Comparison of ENCODE assay signal across 1 cellular context in the genomic region with DNA sequence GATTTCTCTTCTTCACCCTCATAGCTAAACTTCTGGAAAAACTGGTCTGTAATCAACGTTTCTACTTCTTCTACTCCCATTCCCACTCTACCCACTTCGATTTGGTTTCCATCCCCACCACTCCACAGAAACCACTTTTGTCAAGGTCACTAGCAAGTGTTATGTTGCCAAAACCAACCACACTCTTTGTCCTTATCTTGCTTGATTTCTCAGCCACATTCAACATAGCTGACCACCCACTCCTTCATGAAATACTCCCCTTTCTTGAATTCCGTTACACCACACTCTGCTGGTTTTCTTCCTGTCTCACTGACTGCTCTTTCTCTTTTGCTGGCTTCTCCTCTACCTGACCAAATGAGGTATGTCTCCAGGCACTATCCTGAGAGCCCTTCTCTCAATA.
TF ChIP-seq lines count a peak whose summit lies in the region.

No MANE protein-coding gene starts in this region.

TF ChIP-seq in K562, 482 proteins besides CTCF, POLR2A, EP300 and RAD21:
- TF ChIP-seq TRIM24 (IDR thresholded peaks at IDR 0.05) (0 out of 4 replicates have a peak, but pooled peaks of 1 of the 2 experiments have one; percentile 22), RFX5 (IDR thresholded peaks at IDR 0.05; ENCODE audit: low read depth, low read length) (no peak), SMARCE1 (IDR thresholded peaks at IDR 0.05) (peak; percentile 58; the same call in 1 of the 2 replicates), TEAD4 (IDR thresholded peaks at IDR 0.05; ENCODE audit: low read length) (peak; percentile 47; the same call in 1 of the 2 replicates), TEAD4 (CRISPR knock-in tag; IDR thresholded peaks at IDR 0.05; ENCODE audit: borderline replicate concordance) (no peak), NFYB (IDR thresholded peaks at IDR 0.05; ENCODE audit: extremely low read depth, insufficient read length) (no peak), CBFA2T2 (conservative IDR thresholded peaks at IDR 0.05) (peak; percentile 33), U2AF1 (optimal IDR thresholded peaks at IDR 0.05; ENCODE audit: low read depth, low read length) (no peak), RNF2 (IDR thresholded peaks at IDR 0.05) (peak; percentile 22; the same call in 1 of the 2 replicates), NCOR1 (IDR thresholded peaks at IDR 0.05) (no peak), ETV1 (tag; conservative IDR thresholded peaks at IDR 0.05; ENCODE audit: low read depth) (peak; percentile 8; the same call in 1 of the 2 replicates), MTA1 (IDR thresholded peaks at IDR 0.05; ENCODE audit: borderline replicate concordance) (no peak), CREM (IDR thresholded peaks at IDR 0.05; ENCODE audit: low read depth) (0 out of 2 replicates have a peak, but pooled peaks have one; percentile 18), DPF2 (IDR thresholded peaks at IDR 0.05) (peak; percentile 60), EGR1 (conservative IDR thresholded peaks at IDR 0.05) (peak; percentile 75), ARID1B (IDR thresholded peaks at IDR 0.05) (peak; percentile 40; the same call in 1 of the 2 replicates), KLF16 (IDR thresholded peaks at IDR 0.05) (0 out of 2 replicates have a peak, but pooled peaks have one; percentile 21), CBFA2T3 (IDR thresholded peaks at IDR 0.05) (peak; percentile 59), ZBTB1 (CRISPR knock-in tag; IDR thresholded peaks at IDR 0.05; ENCODE audit: borderline replicate concordance, low read depth) (no peak), GATAD2B (IDR thresholded peaks at IDR 0.05; ENCODE audit: borderline replicate concordance) (no peak), RBM22 (IDR thresholded peaks at IDR 0.05; ENCODE audit: low read depth, low read length, poor library complexity, severe bottlenecking) (no peak)
- TF ChIP-seq, protein P1, sequence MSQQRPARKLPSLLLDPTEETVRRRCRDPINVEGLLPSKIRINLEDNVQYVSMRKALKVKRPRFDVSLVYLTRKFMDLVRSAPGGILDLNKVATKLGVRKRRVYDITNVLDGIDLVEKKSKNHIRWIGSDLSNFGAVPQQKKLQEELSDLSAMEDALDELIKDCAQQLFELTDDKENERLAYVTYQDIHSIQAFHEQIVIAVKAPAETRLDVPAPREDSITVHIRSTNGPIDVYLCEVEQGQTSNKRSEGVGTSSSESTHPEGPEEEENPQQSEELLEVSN (IDR thresholded peaks at IDR 0.05; ENCODE audit: borderline replicate concordance in 1 of 2, extremely low read depth in 1 of 2, insufficient read depth in 1 of 2, insufficient read length in 1 of 2, low read depth in 1 of 2, low read length in 1 of 2, poor library complexity in 1 of 2, severe bottlenecking in 1 of 2): no peak
- TF ChIP-seq, protein P2, sequence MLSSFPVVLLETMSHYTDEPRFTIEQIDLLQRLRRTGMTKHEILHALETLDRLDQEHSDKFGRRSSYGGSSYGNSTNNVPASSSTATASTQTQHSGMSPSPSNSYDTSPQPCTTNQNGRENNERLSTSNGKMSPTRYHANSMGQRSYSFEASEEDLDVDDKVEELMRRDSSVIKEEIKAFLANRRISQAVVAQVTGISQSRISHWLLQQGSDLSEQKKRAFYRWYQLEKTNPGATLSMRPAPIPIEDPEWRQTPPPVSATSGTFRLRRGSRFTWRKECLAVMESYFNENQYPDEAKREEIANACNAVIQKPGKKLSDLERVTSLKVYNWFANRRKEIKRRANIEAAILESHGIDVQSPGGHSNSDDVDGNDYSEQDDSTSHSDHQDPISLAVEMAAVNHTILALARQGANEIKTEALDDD (IDR thresholded peaks at IDR 0.05): 0 out of 2 replicates have a peak, but pooled peaks have one; percentile 55
- TF ChIP-seq, protein P3, sequence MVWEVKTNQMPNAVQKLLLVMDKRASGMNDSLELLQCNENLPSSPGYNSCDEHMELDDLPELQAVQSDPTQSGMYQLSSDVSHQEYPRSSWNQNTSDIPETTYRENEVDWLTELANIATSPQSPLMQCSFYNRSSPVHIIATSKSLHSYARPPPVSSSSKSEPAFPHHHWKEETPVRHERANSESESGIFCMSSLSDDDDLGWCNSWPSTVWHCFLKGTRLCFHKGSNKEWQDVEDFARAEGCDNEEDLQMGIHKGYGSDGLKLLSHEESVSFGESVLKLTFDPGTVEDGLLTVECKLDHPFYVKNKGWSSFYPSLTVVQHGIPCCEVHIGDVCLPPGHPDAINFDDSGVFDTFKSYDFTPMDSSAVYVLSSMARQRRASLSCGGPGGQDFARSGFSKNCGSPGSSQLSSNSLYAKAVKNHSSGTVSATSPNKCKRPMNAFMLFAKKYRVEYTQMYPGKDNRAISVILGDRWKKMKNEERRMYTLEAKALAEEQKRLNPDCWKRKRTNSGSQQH (CRISPR knock-in tag; IDR thresholded peaks at IDR 0.05): no peak
- TF ChIP-seq, protein P4, sequence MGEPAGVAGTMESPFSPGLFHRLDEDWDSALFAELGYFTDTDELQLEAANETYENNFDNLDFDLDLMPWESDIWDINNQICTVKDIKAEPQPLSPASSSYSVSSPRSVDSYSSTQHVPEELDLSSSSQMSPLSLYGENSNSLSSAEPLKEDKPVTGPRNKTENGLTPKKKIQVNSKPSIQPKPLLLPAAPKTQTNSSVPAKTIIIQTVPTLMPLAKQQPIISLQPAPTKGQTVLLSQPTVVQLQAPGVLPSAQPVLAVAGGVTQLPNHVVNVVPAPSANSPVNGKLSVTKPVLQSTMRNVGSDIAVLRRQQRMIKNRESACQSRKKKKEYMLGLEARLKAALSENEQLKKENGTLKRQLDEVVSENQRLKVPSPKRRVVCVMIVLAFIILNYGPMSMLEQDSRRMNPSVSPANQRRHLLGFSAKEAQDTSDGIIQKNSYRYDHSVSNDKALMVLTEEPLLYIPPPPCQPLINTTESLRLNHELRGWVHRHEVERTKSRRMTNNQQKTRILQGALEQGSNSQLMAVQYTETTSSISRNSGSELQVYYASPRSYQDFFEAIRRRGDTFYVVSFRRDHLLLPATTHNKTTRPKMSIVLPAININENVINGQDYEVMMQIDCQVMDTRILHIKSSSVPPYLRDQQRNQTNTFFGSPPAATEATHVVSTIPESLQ (CRISPR knock-in tag; IDR thresholded peaks at IDR 0.05): no peak
- TF ChIP-seq, protein P5, sequence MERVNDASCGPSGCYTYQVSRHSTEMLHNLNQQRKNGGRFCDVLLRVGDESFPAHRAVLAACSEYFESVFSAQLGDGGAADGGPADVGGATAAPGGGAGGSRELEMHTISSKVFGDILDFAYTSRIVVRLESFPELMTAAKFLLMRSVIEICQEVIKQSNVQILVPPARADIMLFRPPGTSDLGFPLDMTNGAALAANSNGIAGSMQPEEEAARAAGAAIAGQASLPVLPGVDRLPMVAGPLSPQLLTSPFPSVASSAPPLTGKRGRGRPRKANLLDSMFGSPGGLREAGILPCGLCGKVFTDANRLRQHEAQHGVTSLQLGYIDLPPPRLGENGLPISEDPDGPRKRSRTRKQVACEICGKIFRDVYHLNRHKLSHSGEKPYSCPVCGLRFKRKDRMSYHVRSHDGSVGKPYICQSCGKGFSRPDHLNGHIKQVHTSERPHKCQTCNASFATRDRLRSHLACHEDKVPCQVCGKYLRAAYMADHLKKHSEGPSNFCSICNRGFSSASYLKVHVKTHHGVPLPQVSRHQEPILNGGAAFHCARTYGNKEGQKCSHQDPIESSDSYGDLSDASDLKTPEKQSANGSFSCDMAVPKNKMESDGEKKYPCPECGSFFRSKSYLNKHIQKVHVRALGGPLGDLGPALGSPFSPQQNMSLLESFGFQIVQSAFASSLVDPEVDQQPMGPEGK (CRISPR knock-in tag; IDR thresholded peaks at IDR 0.05; ENCODE audit: borderline replicate concordance): no peak
